Comparison of ENCODE assay signal across 9 cellular contexts in the genomic region with DNA sequence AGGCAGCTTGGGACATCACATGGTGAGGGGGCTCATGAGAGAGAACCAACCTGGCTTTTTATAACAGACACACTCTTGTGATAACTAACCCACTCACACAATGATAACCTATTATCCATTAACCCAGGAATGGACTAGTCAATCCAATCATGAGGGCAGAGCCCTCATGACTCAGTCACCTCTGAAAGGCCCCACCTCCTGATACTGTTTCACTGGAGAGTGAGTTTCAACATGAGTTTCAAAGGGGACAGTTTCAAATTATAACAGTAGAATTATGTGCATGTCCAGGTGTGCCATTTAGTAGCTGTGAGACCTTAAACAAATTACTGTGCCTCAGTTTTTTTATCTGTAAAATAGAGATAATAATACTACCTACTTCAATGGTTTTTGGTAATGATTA. TPM values are rescaled to one million over a fixed set of nuclear protein-coding genes. Genes with fewer than 3 reads are reported as not detected.
DNase-seq lines count a peak whose midpoint lies in the region; ATAC-seq and TF ChIP-seq lines count a peak whose summit lies in the region.
"Had no signal": no experiment of that assay in that cellular context is flagged by ENCODE, and none has a peak within 500 bp of the region (broad histone marks: within the 10 kb centered on the region; RNA-seq: fewer than 3 reads in every experiment).

No MANE protein-coding gene starts in this region.

- peak overlapping the region; percentile 62 for H2AFZ ChIP-seq in HCT116 (ENCODE audit: low read depth, low read length, poor library complexity, severe bottlenecking)

- peak overlapping the region; percentile 59 for H3K4me2 ChIP-seq in HCT116 (ENCODE audit: low read length)

- H3K9ac ChIP-seq in HCT116 (ENCODE audit: low read length): no peak overlapping the region
- H3K9ac ChIP-seq in liver (ENCODE audit: low read depth in 1 of 2, low read length in 2 of 2): peak overlapping the region; percentile 6 to 49

- no peaks in the 10 kb centered on the region for H4K20me1 ChIP-seq in HCT116 (ENCODE audit: insufficient read depth)

- BruUV-seq in HCT116 (replicated peaks; lab: Mats Ljungman, UMichigan): no TSS peak

- H3K9me3 ChIP-seq in HCT116 (ENCODE audit: control insufficient read depth in 1 of 2, insufficient read depth in 1 of 2, low read depth in 1 of 2, low read length in 2 of 2) (no peaks in the 10 kb centered on the region), liver (ENCODE audit: control insufficient read depth in 4 of 4, low read length in 3 of 4) (no peaks in the 10 kb centered on the region), esophagus muscularis mucosa (no peaks in the 10 kb centered on the region)
- H3K9me3 ChIP-seq: HAP-1, Peyer's patch had no signal

- CTCF ChIA-PET in HCT116 (lab: Charles Lee): no interaction called here

- H3K4me3 ChIP-seq in HCT116 (replicated peaks in 1 of 2; ENCODE audit: low read depth in 1 of 2, low read length in 2 of 2) (peak overlapping the region in 1 of 2 experiments; percentile 27; a peak in 2 of 4 replicates), liver (ENCODE audit: low read depth in 1 of 3, low read length in 3 of 3) (no peak overlapping the region), esophagus muscularis mucosa (no peak overlapping the region)
- H3K4me3 ChIP-seq: HAP-1, Peyer's patch had no signal

- TF ChIP-seq CTCF in HCT116 (IDR thresholded peaks at IDR 0.05 in 2 of 3, conservative IDR thresholded peaks at IDR 0.05 in 1 of 3; ENCODE audit: borderline replicate concordance in 1 of 3, insufficient read depth in 1 of 3, low read depth in 2 of 3, low read length in 2 of 3) (no peak), liver (IDR thresholded peaks at IDR 0.05; ENCODE audit: low read depth, low read length, missing input control) (no peak), esophagus muscularis mucosa (IDR thresholded peaks at IDR 0.05) (no peak)

- H3K79me2 ChIP-seq in HCT116 (ENCODE audit: insufficient read depth, low read length): no peaks in the 10 kb centered on the region

- TF ChIP-seq RAD21 in HCT116 (IDR thresholded peaks at IDR 0.05; ENCODE audit: low read depth) (no peak), liver (IDR thresholded peaks at IDR 0.05) (peak; percentile 34 to 41)

- TF ChIP-seq POLR2A in HCT116 (IDR thresholded peaks at IDR 0.05; ENCODE audit: borderline replicate concordance, extremely low read depth, insufficient read depth, insufficient read length): no peak
- TF ChIP-seq POLR2A in esophagus muscularis mucosa (IDR thresholded peaks at IDR 0.05; ENCODE audit: low read depth): no peak

- intact Hi-C loops in HCT116 (cut with micrococcal nuclease) (no loop called here), esophagus muscularis mucosa (cut with DNase I) (loop anchor here (10.0 kb wide), 1 partner anchor 73 kb away; no protein-coding TSS in a partner anchor)

- TF ChIP-seq EP300 in esophagus muscularis mucosa (IDR thresholded peaks at IDR 0.05): no peak

- H3K36me3 ChIP-seq in HCT116 (ENCODE audit: control insufficient read depth in 1 of 2, insufficient read depth in 2 of 2, low read length in 2 of 2) (no peaks in the 10 kb centered on the region), liver (ENCODE audit: control insufficient read depth in 4 of 4, insufficient read depth in 3 of 4, low read depth in 1 of 4, low read length in 3 of 4) (no peaks in the 10 kb centered on the region), esophagus muscularis mucosa (no peaks in the 10 kb centered on the region)
- H3K36me3 ChIP-seq: HAP-1, Peyer's patch had no signal

- H3K27me3 ChIP-seq in HCT116 (ENCODE audit: insufficient read depth, low read length): no peaks in the 10 kb centered on the region
- no peaks in the 10 kb centered on the region for H3K27me3 ChIP-seq in liver (ENCODE audit: control insufficient read depth in 4 of 4, insufficient read depth in 4 of 4, low read length in 3 of 4)
- H3K27me3 ChIP-seq in esophagus muscularis mucosa: no peaks in the 10 kb centered on the region
- H3K27me3 ChIP-seq: Peyer's patch had no signal

- POLR2A ChIA-PET in HCT116 (lab: Charles Lee): no interaction called here

- H3K27ac ChIP-seq in HCT116 (ENCODE audit: low read depth, low read length) (no peak overlapping the region), liver (ENCODE audit: low read depth in 1 of 2, low read length in 2 of 2) (peak overlapping the region; percentile 53 to 82), esophagus muscularis mucosa (replicated peaks in 1 of 4) (no peak overlapping the region)

- RAD21 ChIA-PET in HCT116 (lab: Charles Lee; ENCODE audit: low non-redundant PET in 1 of 2, low total read pairs in 2 of 2, uncharacterized antibody in 2 of 2, unreplicated experiment in 2 of 2): no interaction called here

- H3K4me1 ChIP-seq in HCT116 (ENCODE audit: control insufficient read depth in 1 of 2, insufficient read depth in 2 of 2, low read length in 2 of 2) (peaks cover 30 to 54% of the 10 kb centered on the region in 2 experiments), liver (ENCODE audit: control insufficient read depth in 4 of 4, insufficient read depth in 4 of 4, low read length in 3 of 4) (peaks cover 5 to 36% (median 11%) of the 10 kb centered on the region in 4 donors), esophagus muscularis mucosa (peaks cover 38 to 61% (median 52%) of the 10 kb centered on the region in 4 donors)
- H3K4me1 ChIP-seq: HAP-1 had no signal

- ATAC-seq in GM19023 (IDR thresholded peaks at IDR 0.05; ENCODE audit: unreplicated experiment): peak; percentile 90
- peak; percentile 52 for ATAC-seq in HCT116

- H3K9me2 ChIP-seq in HCT116 (ENCODE audit: insufficient read depth): no peaks in the 10 kb centered on the region

- DNase-seq in HCT116 (ENCODE audit: low read depth, low spot score) (peak; percentile 16), HT-29 (ENCODE audit: low spot score) (peak; percentile 38), esophagus muscularis mucosa (ENCODE audit: extremely low spot score) (no peak), SHP77 (lab: John Stamatoyannopoulos, UW) (no peak), D341Med (ENCODE audit: low spot score) (no peak)

TF ChIP-seq in HCT116, 20 proteins besides CTCF, POLR2A, EP300 and RAD21 (continues in another document):
- no peak for TF ChIP-seq SRF (IDR thresholded peaks at IDR 0.05; ENCODE audit: low read depth)
- TF ChIP-seq SIN3A (IDR thresholded peaks at IDR 0.05; ENCODE audit: low read depth): no peak
- TF ChIP-seq SP1 (IDR thresholded peaks at IDR 0.05; ENCODE audit: low read depth): peak; percentile 33
- TF ChIP-seq, protein P1, sequence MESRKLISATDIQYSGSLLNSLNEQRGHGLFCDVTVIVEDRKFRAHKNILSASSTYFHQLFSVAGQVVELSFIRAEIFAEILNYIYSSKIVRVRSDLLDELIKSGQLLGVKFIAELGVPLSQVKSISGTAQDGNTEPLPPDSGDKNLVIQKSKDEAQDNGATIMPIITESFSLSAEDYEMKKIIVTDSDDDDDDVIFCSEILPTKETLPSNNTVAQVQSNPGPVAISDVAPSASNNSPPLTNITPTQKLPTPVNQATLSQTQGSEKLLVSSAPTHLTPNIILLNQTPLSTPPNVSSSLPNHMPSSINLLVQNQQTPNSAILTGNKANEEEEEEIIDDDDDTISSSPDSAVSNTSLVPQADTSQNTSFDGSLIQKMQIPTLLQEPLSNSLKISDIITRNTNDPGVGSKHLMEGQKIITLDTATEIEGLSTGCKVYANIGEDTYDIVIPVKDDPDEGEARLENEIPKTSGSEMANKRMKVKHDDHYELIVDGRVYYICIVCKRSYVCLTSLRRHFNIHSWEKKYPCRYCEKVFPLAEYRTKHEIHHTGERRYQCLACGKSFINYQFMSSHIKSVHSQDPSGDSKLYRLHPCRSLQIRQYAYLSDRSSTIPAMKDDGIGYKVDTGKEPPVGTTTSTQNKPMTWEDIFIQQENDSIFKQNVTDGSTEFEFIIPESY (IDR thresholded peaks at IDR 0.05; ENCODE audit: extremely low read depth, insufficient replicate concordance, low read length): no peak

TF ChIP-seq in liver, 16 proteins besides CTCF, POLR2A, EP300 and RAD21 (continues in another document):
- TF ChIP-seq RXRA (IDR thresholded peaks at IDR 0.05) (peak; percentile 52 to 74), JUND (IDR thresholded peaks at IDR 0.05) (peak; percentile 34 to 83), HNF4G (IDR thresholded peaks at IDR 0.05) (no peak), GABPA (IDR thresholded peaks at IDR 0.05 in 1 of 2, conservative IDR thresholded peaks at IDR 0.05 in 1 of 2) (no peak), EGR1 (IDR thresholded peaks at IDR 0.05; ENCODE audit: low read depth in 2 of 2) (no peak), SP1 (IDR thresholded peaks at IDR 0.05) (peak; percentile 60), FOXA2 (IDR thresholded peaks at IDR 0.05) (no peak), FOXA1 (IDR thresholded peaks at IDR 0.05) (no peak), NR2F2 (IDR thresholded peaks at IDR 0.05) (no peak), TAF1 (conservative IDR thresholded peaks at IDR 0.05) (peak; percentile 47), YY1 (IDR thresholded peaks at IDR 0.05) (peak; percentile 59)
- TF ChIP-seq, protein P2, sequence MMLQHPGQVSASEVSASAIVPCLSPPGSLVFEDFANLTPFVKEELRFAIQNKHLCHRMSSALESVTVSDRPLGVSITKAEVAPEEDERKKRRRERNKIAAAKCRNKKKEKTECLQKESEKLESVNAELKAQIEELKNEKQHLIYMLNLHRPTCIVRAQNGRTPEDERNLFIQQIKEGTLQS (IDR thresholded peaks at IDR 0.05): no peak
- TF ChIP-seq, protein P1 (IDR thresholded peaks at IDR 0.05): no peak

RNA-seq across cellular contexts. Expression of a gene that starts 47.6 kb away (rescaled TPM):
- 33.1 TPM for total RNA-seq in HCT116 (2021; ENCODE audit: unreplicated experiment)
- 12.9 and 15.0 TPM in 2 replicates for polyA plus RNA-seq in HCT116 (2012)
- 36.1 and 42.1 TPM in 2 replicates for total RNA-seq in HT-29 (2014; rRNA removed; shearing (Covaris generic))
- total RNA-seq in liver: 10 to 100 TPM; 29.5 to 40.7 TPM
- 10 to 100 TPM; 22.9 to 27.4 TPM for polyA plus RNA-seq in liver
- total RNA-seq in esophagus muscularis mucosa: 10 to 100 TPM; 57.0 to 63.5 (median 58.9) TPM

Comparison
In these comparisons a context has a peak if more than half of its experiments do, and no peak if none do; other contexts are left out.
1. DNase-seq: peak in HCT116 (single experiment) and HT-29 (single experiment); none in esophagus muscularis mucosa (single experiment), SHP77 (0 of 2) and D341Med (single experiment).
2. H3K27ac ChIP-seq: peak in liver (2 of 2); none in HCT116 (single experiment) and esophagus muscularis mucosa (0 of 4).